ENCODE assay signal across 7 cellular contexts in the genomic region with DNA sequence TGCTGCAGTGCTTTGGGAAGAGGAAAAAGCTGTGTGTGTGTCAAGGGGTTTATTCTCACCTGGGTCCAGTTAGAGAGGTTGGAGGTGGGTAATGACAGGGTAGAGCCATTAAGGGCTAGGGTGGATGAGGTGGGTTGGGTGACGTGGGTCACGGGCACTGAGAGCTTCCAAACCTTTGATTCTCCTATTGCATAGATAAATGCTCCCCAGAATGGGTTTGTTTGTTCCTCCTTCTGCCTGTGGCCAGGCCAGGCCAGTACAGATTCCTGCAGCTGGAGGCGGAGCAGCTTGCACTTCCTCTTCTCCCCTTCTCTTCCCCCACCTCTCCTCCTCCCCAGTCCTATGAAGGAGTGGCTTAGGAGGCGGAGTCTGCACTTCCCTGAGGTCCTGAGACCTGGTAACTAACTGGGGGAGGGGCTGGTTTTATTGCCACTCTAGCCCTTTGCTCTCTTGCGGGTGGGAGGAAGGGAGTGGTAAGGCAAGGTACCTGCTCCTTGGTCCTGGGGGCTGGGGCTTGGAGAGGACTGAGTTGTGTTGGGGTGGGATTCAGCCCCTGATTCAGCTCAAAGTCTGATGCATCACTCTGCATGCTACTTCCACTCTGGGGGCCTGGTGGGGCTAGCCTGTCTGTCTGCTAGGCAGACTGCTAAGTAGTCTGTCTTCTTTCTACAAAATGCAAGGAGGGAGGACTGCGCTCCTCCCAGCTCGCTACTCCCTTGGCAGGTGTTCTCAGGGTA. TPM values are rescaled to one million over a fixed set of nuclear protein-coding genes. Genes with fewer than 3 reads are reported as not detected.
DNase-seq lines count a peak whose midpoint lies in the region; ATAC-seq and TF ChIP-seq lines count a peak whose summit lies in the region.
"Had no signal": no experiment of that assay in that cellular context is flagged by ENCODE, and none has a peak within 500 bp of the region (broad histone marks: within the 10 kb centered on the region; RNA-seq: fewer than 3 reads in every experiment).

No MANE protein-coding gene starts in this region.

- TF ChIP-seq CTCF in fibroblast of pulmonary artery (IDR thresholded peaks at IDR 0.05; ENCODE audit: low read length, missing control alignments) (no peak), HFFc6 (IDR thresholded peaks at IDR 0.05) (no peak)

- peaks cover 24% of the 10 kb centered on the region for H3K27me3 ChIP-seq in thymus (ENCODE audit: control insufficient read depth, insufficient read depth)

- peak; percentile 51 for ATAC-seq in GM21381 (IDR thresholded peaks at IDR 0.05; ENCODE audit: unreplicated experiment)

- no peaks in the 10 kb centered on the region for H3K9me3 Mint-ChIP-seq in HFFc6

- WGBS in thymus: 37% methylated on average over 7 of the region's 7 CpGs

- peak overlapping the region; percentile 33 for H3K27ac ChIP-seq in thymus (ENCODE audit: low read depth)

- no peaks in the 10 kb centered on the region for H3K36me3 ChIP-seq in thymus (ENCODE audit: control insufficient read depth, insufficient read depth)

- H3K27ac Mint-ChIP-seq in HFFc6: no peak overlapping the region

- H3K4me3 ChIP-seq in fibroblast of pulmonary artery (replicated peaks; ENCODE audit: low read depth, low read length): no peak overlapping the region
- no peak overlapping the region for H3K4me3 ChIP-seq in thymus (ENCODE audit: low read length)

- no peaks in the 10 kb centered on the region for H3K9me3 ChIP-seq in thymus (ENCODE audit: control insufficient read depth)

- H3K36me3 Mint-ChIP-seq in HFFc6 (ENCODE audit: low read depth): no peaks in the 10 kb centered on the region

- peaks cover 18% of the 10 kb centered on the region for H3K4me1 ChIP-seq in thymus (ENCODE audit: control insufficient read depth, insufficient read depth, low read length)

- DNase-seq in AML-193 (lab: John Stamatoyannopoulos, UW) (peak; percentile 83 to 94), NCI-H748 (lab: John Stamatoyannopoulos, UW; ENCODE audit: unreplicated experiment) (peak; percentile 79), fibroblast of pulmonary artery (ENCODE audit: low read depth) (peak; percentile 56), HFFc6 (no peak)

- 0 out of 2 replicates have a peak, but pooled peaks cover 10% of the 10 kb centered on the region for H3K4me1 Mint-ChIP-seq in HFFc6 (ENCODE audit: low read depth)

- H3K27me3 Mint-ChIP-seq in HFFc6 (ENCODE audit: insufficient read depth): peaks cover 40% of the 10 kb centered on the region

- H3K4me3 Mint-ChIP-seq in HFFc6: no peak overlapping the region

RNA-seq across cellular contexts. Expression of a gene that starts 3.5 kb away (rescaled TPM):
- polyA plus RNA-seq in thymus: 33.8 TPM
- total RNA-seq in HFFc6 (2021; fragmentation: NEBNext Ultra II Directional; extraction: Animal tissue kit (Norgen Biotek cat#: 25700)): under 1 TPM in 5 of 6 experiments, not detected in 1; 0.14 to 0.51 (median 0.26) TPM

RNA-seq across cellular contexts. Expression of a gene that starts 18.9 kb away (rescaled TPM):
- polyA plus RNA-seq in thymus: 1.2 TPM
- total RNA-seq in HFFc6 (2021; fragmentation: NEBNext Ultra II Directional; extraction: Animal tissue kit (Norgen Biotek cat#: 25700)): not detected
- total RNA-seq: mononuclear cell had no signal

RNA-seq across cellular contexts. Expression of a gene that starts 26.6 kb away (rescaled TPM):
- 15.3 TPM for polyA plus RNA-seq in thymus
- total RNA-seq in HFFc6 (2021; fragmentation: NEBNext Ultra II Directional; extraction: Animal tissue kit (Norgen Biotek cat#: 25700)): under 1 TPM in 5 of 6 experiments, not detected in 1; 0.14 to 0.41 (median 0.31) TPM
- total RNA-seq: mononuclear cell had no signal

RNA-seq across cellular contexts. Expression of a gene that starts 40.1 kb away (rescaled TPM):
- polyA plus RNA-seq in thymus: 62.9 TPM
- total RNA-seq in HFFc6 (2021; fragmentation: NEBNext Ultra II Directional; extraction: Animal tissue kit (Norgen Biotek cat#: 25700)): 10 to 100 TPM; 25.9 to 39.9 (median 29.6) TPM

RNA-seq across cellular contexts. Expression of a gene that starts 40.5 kb away (rescaled TPM):
- polyA plus RNA-seq in thymus: 43.5 TPM
- 10 to 100 TPM; 10.7 to 13.5 (median 12.1) TPM for total RNA-seq in HFFc6 (2021; fragmentation: NEBNext Ultra II Directional; extraction: Animal tissue kit (Norgen Biotek cat#: 25700))
